In the genomic region with DNA sequence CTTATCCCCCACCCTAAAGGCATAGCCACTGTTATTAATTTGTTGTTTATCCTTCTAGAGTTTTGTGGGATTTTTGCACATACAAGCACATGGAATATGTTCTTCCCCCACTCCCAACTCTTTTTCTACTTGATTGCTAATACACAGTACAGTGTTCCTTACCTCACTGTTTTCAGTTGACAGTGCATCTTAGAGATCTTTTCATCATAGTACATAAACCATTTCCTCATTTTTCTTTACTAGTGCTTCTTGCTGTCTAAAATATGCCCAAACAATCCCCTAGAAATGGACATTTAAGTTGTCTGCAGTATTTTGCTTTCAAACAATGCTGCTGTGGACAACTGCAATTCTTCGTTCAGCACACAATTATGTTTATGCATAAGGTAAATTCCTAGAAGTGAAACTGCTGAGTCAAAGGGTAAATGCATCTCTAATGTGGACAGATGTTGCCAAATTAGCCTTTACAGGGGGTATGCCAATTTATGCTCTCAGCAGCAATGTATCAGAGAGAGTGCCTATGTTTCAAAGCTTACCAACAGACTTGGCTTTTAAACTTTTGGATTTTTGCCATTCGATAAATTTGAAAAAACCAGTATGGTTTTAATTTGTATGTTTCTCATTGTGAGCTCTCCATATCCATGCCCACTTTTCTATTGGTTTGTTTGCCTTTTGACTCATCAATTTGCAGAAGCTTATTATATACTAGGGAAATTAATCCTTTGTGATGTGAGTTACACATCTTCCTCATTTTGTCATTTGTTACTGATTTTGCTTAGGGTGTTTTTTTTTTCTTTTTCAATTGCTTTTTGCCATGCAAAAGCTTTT, we compare ENCODE assay signal across 11 cellular contexts.
DNase-seq lines count a peak whose midpoint lies in the region; ATAC-seq, FAIRE-seq and TF ChIP-seq lines count a peak whose summit lies in the region.
"Had no signal": no experiment of that assay in that cellular context is flagged by ENCODE, and none has a peak within 500 bp of the region (broad histone marks: within the 10 kb centered on the region; RNA-seq: fewer than 3 reads in every experiment).

No MANE protein-coding gene starts in this region.

- H3K4me2 ChIP-seq in smooth muscle cell = no peak overlapping the region

- H3K36me3 Mint-ChIP-seq in CD14-positive monocyte = peaks cover 1 to 5% of the 10 kb centered on the region in 2 donors

- no peaks in the 10 kb centered on the region for H3K79me2 ChIP-seq in smooth muscle cell (ENCODE audit: low read depth)

- H3K4me3 ChIP-seq in bronchial epithelial cell (ENCODE audit: low read depth, low read length) (no peak overlapping the region), smooth muscle cell (no peak overlapping the region)

- peaks cover 10 to 20% (median 15%) of the 10 kb centered on the region in 7 donors for H3K9me3 Mint-ChIP-seq in CD14-positive monocyte

- no peaks in the 10 kb centered on the region for H3K9me3 ChIP-seq in smooth muscle cell (replicated peaks; ENCODE audit: low read depth)

- no peak for DNase-seq in CD14-positive monocyte (ENCODE audit: low spot score)
- DNase-seq in NCI-H446 (lab: John Stamatoyannopoulos, UW) = peak; percentile 84 to 96
- peak; percentile 32 for DNase-seq in bronchial epithelial cell (ENCODE audit: low read depth)
- DNase-seq in NCI-H2029 treated with DMSO at 0.1 percent for 48 hours (lab: John Stamatoyannopoulos, UW) = no peak
- DNase-seq in activated effector memory CD4-positive, alpha-beta T cell treated with anti-CD3 and anti-CD28 coated beads, Interleukin-2, amount 50 U/mL, for 16 hours = no peak
- no peak for DNase-seq in smooth muscle cell (lab: John Stamatoyannopoulos, UW; ENCODE audit: unreplicated experiment)
- DNase-seq: activated CD4-positive, alpha-beta T cell treated with anti-CD3 and anti-CD28 coated beads, Interleukin-2, amount 50 U/mL, for 48 hours; mesenchymal stem cell had no signal

- TF ChIP-seq CTCF in CD14-positive monocyte (IDR thresholded peaks at IDR 0.05) (no peak), bronchial epithelial cell (IDR thresholded peaks at IDR 0.05; ENCODE audit: insufficient read depth, low read length, severe bottlenecking) (no peak), smooth muscle cell (IDR thresholded peaks at IDR 0.05; ENCODE audit: borderline replicate concordance, insufficient read depth, poor library complexity, severe bottlenecking) (no peak)

- no peaks in the 10 kb centered on the region for H3K36me3 ChIP-seq in bronchial epithelial cell (ENCODE audit: control insufficient read depth, insufficient read depth, low read length)
- H3K36me3 ChIP-seq in smooth muscle cell (ENCODE audit: low read depth) = no peaks in the 10 kb centered on the region

- no peak for FAIRE-seq in bronchial epithelial cell (lab: Jason Lieb, UNC)

- peaks cover 9% of the 10 kb centered on the region for H3F3A ChIP-seq in smooth muscle cell (ENCODE audit: low read depth)

- H4K20me1 ChIP-seq in smooth muscle cell (ENCODE audit: low read depth) = no peaks in the 10 kb centered on the region

- intact Hi-C loops in CD14-positive monocyte (cut with micrococcal nuclease) = loop anchor here in 1 of 2 donors (10.0 kb wide), 1 partner anchor 291 kb away; the partner anchor contains the start of gene ATP5PO

- WGBS in smooth muscle cell (ENCODE audit: low lambda C conversion rate) = 94% methylated on average over 2 of the region's 2 CpGs

- H3K27ac Mint-ChIP-seq in CD14-positive monocyte = peak overlapping the region; percentile 75 to 95 (median 90)
- H3K27ac Mint-ChIP-seq: CD4-positive, CD25-positive, alpha-beta regulatory T cell had no signal

- no peak overlapping the region for H3K4me3 Mint-ChIP-seq in CD14-positive monocyte

- no peak overlapping the region for H3K27ac ChIP-seq in smooth muscle cell (ENCODE audit: low read depth)

- H3K9ac ChIP-seq in smooth muscle cell (ENCODE audit: low read depth) = no peak overlapping the region

- H3K4me1 ChIP-seq in smooth muscle cell (ENCODE audit: low read depth) = peaks cover 37% of the 10 kb centered on the region

- H3K27me3 Mint-ChIP-seq in CD14-positive monocyte (ENCODE audit: low read depth in 3 of 3) = peaks cover 0 to 2% (median 0%) of the 10 kb centered on the region in 3 donors
- H3K27me3 Mint-ChIP-seq: CD4-positive, CD25-positive, alpha-beta regulatory T cell had no signal

- no peaks in the 10 kb centered on the region for H3K27me3 ChIP-seq in bronchial epithelial cell (ENCODE audit: control insufficient read depth, insufficient read depth, low read length)
- H3K27me3 ChIP-seq in smooth muscle cell (ENCODE audit: low read depth) = no peaks in the 10 kb centered on the region

- no peak overlapping the region for H2AFZ ChIP-seq in smooth muscle cell (ENCODE audit: low read depth)

- H3K4me1 Mint-ChIP-seq in CD14-positive monocyte = peaks cover 60% of the 10 kb centered on the region

- ATAC-seq in GM19397 (IDR thresholded peaks at IDR 0.05; ENCODE audit: unreplicated experiment) = peak; percentile 47
- ATAC-seq in GM18868 (IDR thresholded peaks at IDR 0.05; ENCODE audit: unreplicated experiment) = no peak

Comparison
In these comparisons a context has a peak if more than half of its experiments do, and no peak if none do; other contexts are left out.
1. DNase-seq: peak in NCI-H446 (2 of 2) and bronchial epithelial cell (single experiment); none in CD14-positive monocyte (single experiment), NCI-H2029 treated with DMSO at 0.1 percent for 48 hours (single experiment), activated effector memory CD4-positive, alpha-beta T cell treated with anti-CD3 and anti-CD28 coated beads, Interleukin-2, amount 50 U/mL, for 16 hours (single experiment) and smooth muscle cell (single experiment).